In genomic region chr4:76233967-76234678, GRCh38 we compare ENCODE assay signal across 1 cellular context.
TF ChIP-seq lines count a peak whose summit lies in the region.

No MANE protein-coding gene starts in this region.

TF ChIP-seq in SK-N-SH treated with all-trans-retinoic acid at 6 μM for 48 hours, 23 proteins besides CTCF, POLR2A, EP300 and RAD21 (continued from another document):
- TF ChIP-seq CREB5 (CRISPR knock-in tag; IDR thresholded peaks at IDR 0.05; ENCODE audit: low read depth) (no peak), POU6F1 (CRISPR knock-in tag; IDR thresholded peaks at IDR 0.05; ENCODE audit: borderline replicate concordance, low read depth) (no peak), ZC3H10 (CRISPR knock-in tag; IDR thresholded peaks at IDR 0.05) (no peak), SNAI2 (CRISPR knock-in tag; IDR thresholded peaks at IDR 0.05) (no peak), RARB (CRISPR knock-in tag; IDR thresholded peaks at IDR 0.05) (no peak), ISL1 (CRISPR knock-in tag; IDR thresholded peaks at IDR 0.05) (no peak), ZFP30 (CRISPR knock-in tag; IDR thresholded peaks at IDR 0.05) (no peak), PPARA (CRISPR knock-in tag; IDR thresholded peaks at IDR 0.05; ENCODE audit: borderline replicate concordance) (no peak), TCF4 (CRISPR knock-in tag; IDR thresholded peaks at IDR 0.05; ENCODE audit: borderline replicate concordance) (no peak), OSR1 (CRISPR knock-in tag; IDR thresholded peaks at IDR 0.05) (no peak), ZNF565 (CRISPR knock-in tag; conservative IDR thresholded peaks at IDR 0.05; ENCODE audit: low read depth) (no peak), ESRRG (CRISPR knock-in tag; IDR thresholded peaks at IDR 0.05) (no peak)
- TF ChIP-seq, protein P1, sequence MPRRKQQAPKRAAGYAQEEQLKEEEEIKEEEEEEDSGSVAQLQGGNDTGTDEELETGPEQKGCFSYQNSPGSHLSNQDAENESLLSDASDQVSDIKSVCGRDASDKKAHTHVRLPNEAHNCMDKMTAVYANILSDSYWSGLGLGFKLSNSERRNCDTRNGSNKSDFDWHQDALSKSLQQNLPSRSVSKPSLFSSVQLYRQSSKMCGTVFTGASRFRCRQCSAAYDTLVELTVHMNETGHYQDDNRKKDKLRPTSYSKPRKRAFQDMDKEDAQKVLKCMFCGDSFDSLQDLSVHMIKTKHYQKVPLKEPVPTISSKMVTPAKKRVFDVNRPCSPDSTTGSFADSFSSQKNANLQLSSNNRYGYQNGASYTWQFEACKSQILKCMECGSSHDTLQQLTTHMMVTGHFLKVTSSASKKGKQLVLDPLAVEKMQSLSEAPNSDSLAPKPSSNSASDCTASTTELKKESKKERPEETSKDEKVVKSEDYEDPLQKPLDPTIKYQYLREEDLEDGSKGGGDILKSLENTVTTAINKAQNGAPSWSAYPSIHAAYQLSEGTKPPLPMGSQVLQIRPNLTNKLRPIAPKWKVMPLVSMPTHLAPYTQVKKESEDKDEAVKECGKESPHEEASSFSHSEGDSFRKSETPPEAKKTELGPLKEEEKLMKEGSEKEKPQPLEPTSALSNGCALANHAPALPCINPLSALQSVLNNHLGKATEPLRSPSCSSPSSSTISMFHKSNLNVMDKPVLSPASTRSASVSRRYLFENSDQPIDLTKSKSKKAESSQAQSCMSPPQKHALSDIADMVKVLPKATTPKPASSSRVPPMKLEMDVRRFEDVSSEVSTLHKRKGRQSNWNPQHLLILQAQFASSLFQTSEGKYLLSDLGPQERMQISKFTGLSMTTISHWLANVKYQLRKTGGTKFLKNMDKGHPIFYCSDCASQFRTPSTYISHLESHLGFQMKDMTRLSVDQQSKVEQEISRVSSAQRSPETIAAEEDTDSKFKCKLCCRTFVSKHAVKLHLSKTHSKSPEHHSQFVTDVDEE (CRISPR knock-in tag; IDR thresholded peaks at IDR 0.05): no peak
